ENCODE assay signal across 27 cellular contexts in genomic region chr20:57136734-57137133, GRCh38.
DNase-seq lines count a peak whose midpoint lies in the region; ATAC-seq, FAIRE-seq and TF ChIP-seq lines count a peak whose summit lies in the region.
"Had no signal": no experiment of that assay in that cellular context is flagged by ENCODE, and none has a peak within 500 bp of the region (broad histone marks: within the 10 kb centered on the region; RNA-seq: fewer than 3 reads in every experiment).

No MANE protein-coding gene starts in this region.

- H3K4me2 ChIP-seq in OCI-LY7 (ENCODE audit: low read length) = no peak overlapping the region
- no peak overlapping the region for H3K4me2 ChIP-seq in neural progenitor cell
- H3K4me2 ChIP-seq: A549, BLaER1 had no signal

- no peaks in the 10 kb centered on the region for H3K79me2 ChIP-seq in OCI-LY7 (ENCODE audit: insufficient read depth, low read depth, low read length)
- H3K79me2 ChIP-seq in neural progenitor cell (ENCODE audit: low read depth) = no peaks in the 10 kb centered on the region

- H3K27me3 ChIP-seq in neural progenitor cell = no peaks in the 10 kb centered on the region
- H3K27me3 ChIP-seq: BLaER1 had no signal

- peak overlapping the region; percentile 58 for H3K4me3 Mint-ChIP-seq in neural progenitor cell
- H3K4me3 Mint-ChIP-seq: CD14-positive monocyte; CD4-positive, alpha-beta memory T cell; CD4-positive, CD25-positive, alpha-beta regulatory T cell; CD8-positive, alpha-beta memory T cell had no signal

- peaks cover 9% of the 10 kb centered on the region for H3K4me1 Mint-ChIP-seq in neural progenitor cell
- H3K4me1 Mint-ChIP-seq: CD14-positive monocyte; CD4-positive, alpha-beta memory T cell; CD4-positive, CD25-positive, alpha-beta regulatory T cell; CD8-positive, alpha-beta memory T cell had no signal

- no peaks in the 10 kb centered on the region for H3K9me3 ChIP-seq in OCI-LY7 (ENCODE audit: low read length)
- H3K9me3 ChIP-seq in neural progenitor cell (ENCODE audit: low read depth) = no peaks in the 10 kb centered on the region
- H3K9me3 ChIP-seq: A549, BE2C, BLaER1 had no signal

- DNase-seq in HTR-8/SVneo (ENCODE audit: insufficient read length, low spot score) (no peak), OCI-LY7 (ENCODE audit: low spot score) (no peak), neural progenitor cell (ENCODE audit: low spot score) (no peak), NCI-H2081 treated with DMSO at 0.1 percent for 48 hours (lab: John Stamatoyannopoulos, UW) (no peak), RPMI8226 (no peak)
- DNase-seq: ACHN; BE2C; C1 segment of cervical spinal cord; CD4-positive, alpha-beta memory T cell; CD4-positive, CD25-positive, alpha-beta regulatory T cell; CD8-positive, alpha-beta memory T cell; COR-L47; DMS 273 treated with DMSO at 0.1 percent for 48 hours; DMS153; DMS53; DMS79; DND-41; EL; GDM1 had no signal

- H3K9ac ChIP-seq in neural progenitor cell = no peak overlapping the region
- H3K9ac ChIP-seq: BLaER1 had no signal

- H3K4me1 ChIP-seq in OCI-LY7 (ENCODE audit: insufficient read depth, low read length, poor library complexity, severe bottlenecking) = no peaks in the 10 kb centered on the region
- H3K4me1 ChIP-seq in neural progenitor cell = no peaks in the 10 kb centered on the region
- H3K4me1 ChIP-seq: A549, BE2C had no signal

- no peaks in the 10 kb centered on the region for H3K9me2 ChIP-seq in OCI-LY7 (ENCODE audit: insufficient read depth, low read length)

- H3K36me3 ChIP-seq in OCI-LY7 (ENCODE audit: insufficient read depth, low read length) (no peaks in the 10 kb centered on the region), neural progenitor cell (no peaks in the 10 kb centered on the region)
- H3K36me3 ChIP-seq: BE2C, BLaER1 had no signal

- H2AFZ ChIP-seq in OCI-LY7 (ENCODE audit: low read length) (peak overlapping the region; percentile 72; the same call in 1 of the 2 replicates), neural progenitor cell (replicated peaks) (no peak overlapping the region)

- H3K4me3 ChIP-seq in OCI-LY7 (ENCODE audit: low read depth, low read length, poor library complexity, severe bottlenecking) = no peak overlapping the region
- no peak overlapping the region for H3K4me3 ChIP-seq in neural progenitor cell
- H3K4me3 ChIP-seq: A549, BLaER1, GM12878 had no signal

- H3K27me3 Mint-ChIP-seq in neural progenitor cell (ENCODE audit: insufficient read depth, low read depth) = peaks cover 10% of the 10 kb centered on the region

- H3K27ac ChIP-seq in OCI-LY7 (ENCODE audit: low read depth, low read length, poor library complexity, severe bottlenecking) (no peak overlapping the region), neural progenitor cell (no peak overlapping the region)
- H3K27ac ChIP-seq: 22Rv1, A549, BLaER1 had no signal

- CTCF ChIA-PET in OCI-LY7 (lab: Charles Lee; ENCODE audit: unreplicated experiment) = no interaction called here

- intact Hi-C loops in OCI-LY7 (cut with micrococcal nuclease; ENCODE audit: unreplicated experiment) = no loop called here

- no peaks in the 10 kb centered on the region for H3K36me3 Mint-ChIP-seq in neural progenitor cell
- H3K36me3 Mint-ChIP-seq: CD14-positive monocyte; CD4-positive, alpha-beta memory T cell; CD4-positive, CD25-positive, alpha-beta regulatory T cell; CD8-positive, alpha-beta memory T cell had no signal

- H3K9me3 Mint-ChIP-seq in neural progenitor cell = no peaks in the 10 kb centered on the region
- H3K9me3 Mint-ChIP-seq: CD4-positive, alpha-beta memory T cell; CD8-positive, alpha-beta memory T cell had no signal

- no peak for ATAC-seq in HG02884 (IDR thresholded peaks at IDR 0.05; ENCODE audit: unreplicated experiment)
- ATAC-seq: A549, GM12878 had no signal

- peak; percentile 51 for FAIRE-seq in HTR-8/SVneo (lab: Jason Lieb, UNC)
- FAIRE-seq: A549, GM12878, GM12892, GM18507 had no signal

- no TSS peak for BruUV-seq in OCI-LY7 (replicated peaks; lab: Mats Ljungman, UMichigan)

- no peak overlapping the region for H3K27ac Mint-ChIP-seq in neural progenitor cell
- H3K27ac Mint-ChIP-seq: CD14-positive monocyte; CD4-positive, alpha-beta memory T cell; CD4-positive, CD25-positive, alpha-beta regulatory T cell; CD8-positive, alpha-beta memory T cell had no signal

- TF ChIP-seq CTCF in OCI-LY7 (conservative IDR thresholded peaks at IDR 0.05; ENCODE audit: low read length) (no peak), neural progenitor cell (IDR thresholded peaks at IDR 0.05) (no peak)

- H4K20me1 ChIP-seq in OCI-LY7 (ENCODE audit: insufficient read depth, low read length) (no peaks in the 10 kb centered on the region), neural progenitor cell (ENCODE audit: low read depth) (no peaks in the 10 kb centered on the region)
- H4K20me1 ChIP-seq: BLaER1 had no signal

- POLR2A ChIA-PET in OCI-LY7 (lab: Charles Lee) = no interaction called here

- no peaks in the 10 kb centered on the region for H3F3A ChIP-seq in neural progenitor cell (ENCODE audit: low read depth)
